Comparison of ENCODE assay signal across 11 cellular contexts in the genomic region with DNA sequence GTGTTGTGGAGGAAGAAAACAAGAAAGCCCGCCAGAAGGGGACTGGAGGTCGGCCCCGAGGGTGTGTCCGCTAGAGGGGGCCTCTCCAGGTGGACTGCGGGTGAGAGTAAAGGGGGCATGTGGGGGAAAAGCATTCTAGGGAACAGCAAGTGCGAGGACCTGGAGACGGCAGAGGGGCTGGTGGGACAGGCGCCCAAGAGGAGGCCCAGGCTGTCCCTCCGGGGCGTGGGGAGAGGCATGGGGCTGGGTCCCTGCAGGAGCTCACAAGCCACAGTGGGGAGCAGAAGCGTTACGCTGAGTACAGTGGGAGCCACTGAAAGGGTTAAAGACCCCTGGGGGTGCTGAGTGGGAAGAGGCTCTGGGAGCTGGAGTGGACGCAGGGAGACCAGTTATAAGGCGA. TPM values are rescaled to one million over a fixed set of nuclear protein-coding genes. Genes with fewer than 3 reads are reported as not detected.
DNase-seq lines count a peak whose midpoint lies in the region; ATAC-seq and TF ChIP-seq lines count a peak whose summit lies in the region.
"Had no signal": no experiment of that assay in that cellular context is flagged by ENCODE, and none has a peak within 500 bp of the region (broad histone marks: within the 10 kb centered on the region; RNA-seq: fewer than 3 reads in every experiment).

No MANE protein-coding gene starts in this region.

- H3K27ac Mint-ChIP-seq in endothelial cell (ENCODE audit: unreplicated experiment) (peak overlapping the region; percentile 61), nephron progenitor cell (peak overlapping the region; percentile 99)

- peaks cover 16% of the 10 kb centered on the region for H3K4me1 Mint-ChIP-seq in endothelial cell (ENCODE audit: unreplicated experiment)
- peaks cover 54% of the 10 kb centered on the region for H3K4me1 Mint-ChIP-seq in nephron progenitor cell

- DNase-seq in heart left ventricle (peak in 3 of 5 donors; percentile 24 to 64 (median 30)), Right ventricle myocardium superior (no peak), endothelial cell (ENCODE audit: low spot score) (no peak), nephron progenitor cell (no peak), aorta (peak; percentile 46 to 57), islet precursor cell (no peak)
- DNase-seq: MG63, NCI-H446 treated with DMSO at 0.1 percent for 48 hours, SJCRH30 had no signal

- H3K9me3 Mint-ChIP-seq in endothelial cell (ENCODE audit: unreplicated experiment) (no peaks in the 10 kb centered on the region), nephron progenitor cell (no peaks in the 10 kb centered on the region)

- no peak for TF ChIP-seq POLR2A in heart left ventricle (IDR thresholded peaks at IDR 0.05)

- H3K9me3 ChIP-seq in heart left ventricle (no peaks in the 10 kb centered on the region), aorta (ENCODE audit: control insufficient read depth, low read length) (no peaks in the 10 kb centered on the region)
- H3K9me3 ChIP-seq: MG63 had no signal

- H3K4me3 Mint-ChIP-seq in endothelial cell (ENCODE audit: unreplicated experiment): peak overlapping the region; percentile 49
- H3K4me3 Mint-ChIP-seq in nephron progenitor cell: peak overlapping the region; percentile 84

- H3K36me3 ChIP-seq in heart left ventricle (peaks cover 0 to 11% (median 8%) of the 10 kb centered on the region in 9 donors), aorta (ENCODE audit: control insufficient read depth in 1 of 2, insufficient read depth in 2 of 2, low read length in 1 of 2) (no peaks in the 10 kb centered on the region)
- H3K36me3 ChIP-seq: SJCRH30 had no signal

- 87 to 89% (median 88%) methylated on average over 14 of the region's 14 CpGs for WGBS in heart left ventricle, 4 donors
- 95 to 98% methylated on average over 14 of the region's 14 CpGs for WGBS in aorta, 2 donors

- intact Hi-C loops in heart left ventricle (cut with DNase I) (loop anchor here in 3 of 10 donors (5.0 to 10.0 kb wide), 2 partner anchors 34 to 407 kb away; a partner anchor contains a TSS), Right ventricle myocardium superior (cut with DNase I) (loop anchor here (5.0 kb wide), 2 partner anchors 34 to 49 kb away; no protein-coding TSS in a partner anchor), aorta (cut with DNase I) (no loop called here)

- H3K4me1 ChIP-seq in heart left ventricle (peaks cover 9 to 78% (median 59%) of the 10 kb centered on the region in 12 donors), aorta (ENCODE audit: control insufficient read depth in 1 of 2, insufficient read depth in 2 of 2, low read length in 2 of 2) (no peaks in the 10 kb centered on the region)
- H3K4me1 ChIP-seq: SJCRH30 had no signal

- H3K27ac ChIP-seq in heart left ventricle (peak overlapping the region in 11 of 12 donors; percentile 88 to 100 (median 95)), aorta (ENCODE audit: low read depth in 1 of 2, low read length in 2 of 2) (no peak overlapping the region)
- H3K27ac ChIP-seq: SJCRH30 had no signal

- H3K36me3 Mint-ChIP-seq in endothelial cell (ENCODE audit: low read depth, unreplicated experiment) (peaks cover 15% of the 10 kb centered on the region), nephron progenitor cell (ENCODE audit: low read depth) (peaks cover 17% of the 10 kb centered on the region)

- H3K4me3 ChIP-seq in heart left ventricle (peak overlapping the region in 6 of 12 donors; percentile 44 to 92 (median 58)), aorta (ENCODE audit: low read length in 2 of 2) (no peak overlapping the region)
- H3K4me3 ChIP-seq: MG63, SJCRH30 had no signal

- H3K27me3 ChIP-seq in heart left ventricle (no peaks in the 10 kb centered on the region), aorta (ENCODE audit: control insufficient read depth in 1 of 2, insufficient read depth in 2 of 2, low read length in 1 of 2) (no peaks in the 10 kb centered on the region)
- H3K27me3 ChIP-seq: MG63 had no signal

- H3K27me3 Mint-ChIP-seq in endothelial cell (ENCODE audit: unreplicated experiment) (peaks cover 20% of the 10 kb centered on the region), nephron progenitor cell (ENCODE audit: low read depth, poor library complexity) (peaks cover 25% of the 10 kb centered on the region)

- TF ChIP-seq CTCF in heart left ventricle (IDR thresholded peaks at IDR 0.05) (no peak), endothelial cell (IDR thresholded peaks at IDR 0.05; ENCODE audit: unreplicated experiment) (no peak), nephron progenitor cell (IDR thresholded peaks at IDR 0.05) (no peak)

- ATAC-seq in heart left ventricle (no peak), Right ventricle myocardium superior (ENCODE audit: poor library complexity) (no peak), aorta (ENCODE audit: low FRiP score) (no peak), GM18858 (IDR thresholded peaks at IDR 0.05; ENCODE audit: unreplicated experiment) (no peak), HG03280 (IDR thresholded peaks at IDR 0.05; ENCODE audit: unreplicated experiment) (no peak)

RNA-seq across cellular contexts. Expression of a gene that starts 1.6 kb away (rescaled TPM):
- total RNA-seq in heart left ventricle (10 to 100 TPM; 11.8 to 43.8 (median 21.4) TPM), Right ventricle myocardium superior (24.4 TPM), endothelial cell (ENCODE audit: unreplicated experiment) (8.2 TPM), aorta (10 to 100 TPM; 30.7 to 33.6 TPM)
- polyA plus RNA-seq in heart left ventricle (1 to 10 TPM; 5.4 to 8.0 TPM), aorta (10 to 100 TPM in 1 of 2 donors, 1 to 10 TPM in 1; 7.8 to 10.2 TPM)

RNA-seq across cellular contexts. Expression of a gene that starts 38.5 kb away (rescaled TPM):
- total RNA-seq in heart left ventricle: 1 to 10 TPM; 1.3 to 9.1 (median 2.6) TPM
- polyA plus RNA-seq in heart left ventricle: 1 to 10 TPM in 1 of 2 donors, under 1 TPM in 1; 0.42 to 1.3 TPM
- 3.6 TPM for total RNA-seq in Right ventricle myocardium superior
- total RNA-seq in endothelial cell (ENCODE audit: unreplicated experiment): 7.3 TPM
- total RNA-seq in aorta: 10 to 100 TPM; 11.4 to 13.9 TPM
- 10 to 100 TPM; 14.7 to 16.4 TPM for polyA plus RNA-seq in aorta
- total RNA-seq: SJCRH30 had no signal

Comparison
In these comparisons a context has a peak if more than half of its experiments do, and no peak if none do; other contexts are left out.
1. DNase-seq: peak in heart left ventricle (3 of 5) and aorta (2 of 2); none in Right ventricle myocardium superior (single experiment), endothelial cell (single experiment), nephron progenitor cell (single experiment) and islet precursor cell (single experiment).
2. H3K27ac ChIP-seq: peak in heart left ventricle (11 of 12); none in aorta (0 of 2).